ENCODE assay signal across 8 cellular contexts in the genomic region with DNA sequence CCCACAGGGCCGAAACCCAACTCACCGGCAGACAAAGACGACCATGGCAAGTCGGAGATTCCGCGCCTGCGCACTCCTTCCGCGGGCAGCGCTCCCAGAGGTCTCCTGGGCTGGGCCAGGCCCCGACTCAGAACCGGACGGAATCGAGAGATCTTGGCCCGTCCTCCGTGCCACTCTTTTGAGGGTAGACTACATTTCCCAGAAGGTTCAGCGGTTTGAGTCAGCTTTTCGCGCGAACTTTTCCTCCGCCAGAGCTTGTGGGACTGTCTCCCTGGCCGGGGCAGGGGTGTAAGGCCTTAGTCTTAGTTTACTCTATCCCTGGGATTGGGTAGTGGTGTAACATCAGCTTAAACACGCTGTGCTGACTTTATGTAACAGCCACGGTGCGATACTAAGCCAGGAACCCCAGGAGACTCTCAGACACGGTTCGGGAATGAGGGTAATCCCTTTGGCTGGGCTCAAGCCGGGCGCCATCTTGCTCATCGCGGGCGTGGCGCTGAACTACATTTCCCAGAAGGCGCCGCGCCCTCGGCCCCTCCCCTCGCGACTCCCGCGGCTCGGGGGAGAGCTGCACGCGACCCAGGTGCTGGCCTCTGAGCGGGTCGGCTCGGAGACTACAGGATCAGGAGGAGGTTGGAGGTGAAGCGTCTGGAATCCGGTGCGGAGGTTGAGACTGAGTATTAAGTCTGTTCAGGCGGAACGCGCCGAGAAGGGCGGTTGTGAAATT. TPM values are rescaled to one million over a fixed set of nuclear protein-coding genes. Genes with fewer than 3 reads are reported as not detected.
A peak's percentile ranks its signal among the peaks of the same experiment; 100 is the strongest.
DNase-seq lines count a peak whose midpoint lies in the region; ATAC-seq and TF ChIP-seq lines count a peak whose summit lies in the region.

Gene ZNF260, minus strand, starts transcription at position 78 of the 727 bp plus-strand sequence. CDS start 13,033 bp downstream, outside the sequence.

- peak; percentile 77 to 94 (median 90) for DNase-seq in CD8-positive, alpha-beta T cell
- DNase-seq in HPDE6-E6E7 (ENCODE audit: extremely low spot score) (peak; percentile 83), lung microvascular endothelial cell (ENCODE audit: low read depth in 2 of 2) (peak; percentile 98)
- DNase-seq in NK-92 treated with Interleukin-12 subunit alpha and Interleukin-12 subunit beta, amount 100 ng/mL, for 24 hours (lab: John Stamatoyannopoulos, UW), result peak; percentile 90
- peak; percentile 79 to 87 for DNase-seq in activated CD8-positive, alpha-beta memory T cell treated with anti-CD3 and anti-CD28 coated beads for 4 hours (ENCODE audit: low read depth in 2 of 2)
- DNase-seq in effector memory CD4-positive, alpha-beta T cell, result peak; percentile 82 to 91 (median 85)
- DNase-seq in stimulated activated CD4-positive, alpha-beta T cell treated with anti-CD3 and anti-CD28 coated beads, TNF-alpha, amount 100 ng/mL, for 4 hours (ENCODE audit: low read depth in 3 of 3), result peak; percentile 82 to 88 (median 87)

- peaks cover 17% of the 10 kb centered on the region for H3K9me3 Mint-ChIP-seq in CD8-positive, alpha-beta T cell

- intact Hi-C loops in CD8-positive, alpha-beta T cell (cut with DNase I, micrococcal nuclease), result loop anchor here (1.0 to 10.0 kb wide), 20 partner anchors 39 to 939 kb away; partner anchors contain the start of genes ZNF529 (in 2 of the 2), ZNF566 (in 2 of the 2), ZNF567 (in 2 of the 2) and ZNF568 (in 2 of the 2)

- H3K9me3 ChIP-seq in CD8-positive, alpha-beta T cell (ENCODE audit: low read length), result peaks cover 11% of the 10 kb centered on the region
- H3K9me3 ChIP-seq in effector memory CD4-positive, alpha-beta T cell (ENCODE audit: control insufficient read depth, low read length), result peaks cover 12% of the 10 kb centered on the region

- H3K4me1 ChIP-seq in CD8-positive, alpha-beta T cell (ENCODE audit: insufficient read depth, low read length), result peaks cover 21% of the 10 kb centered on the region
- peaks cover 7% of the 10 kb centered on the region for H3K4me1 ChIP-seq in effector memory CD4-positive, alpha-beta T cell (ENCODE audit: control insufficient read depth, insufficient read depth, low read length, poor library complexity, severe bottlenecking)

- peaks cover 28% of the 10 kb centered on the region for H3K4me1 Mint-ChIP-seq in CD8-positive, alpha-beta T cell (ENCODE audit: low read depth)

- peak; percentile 90 for ATAC-seq in CD8-positive, alpha-beta T cell
- ATAC-seq in GM19463 (IDR thresholded peaks at IDR 0.05; ENCODE audit: unreplicated experiment), result peak; percentile 82

- CTCF ChIA-PET in CD8-positive, alpha-beta T cell (lab: Charles Lee), result no interaction called here

- H3K27ac Mint-ChIP-seq in CD8-positive, alpha-beta T cell, result peak within 1 kb of the TSS; percentile 96

- no peak for TF ChIP-seq CTCF in CD8-positive, alpha-beta T cell (IDR thresholded peaks at IDR 0.05)

- peak within 1 kb of the TSS; percentile 99 for H3K4me3 Mint-ChIP-seq in CD8-positive, alpha-beta T cell

- H3K27me3 ChIP-seq in CD8-positive, alpha-beta T cell (ENCODE audit: insufficient read depth, low read length), result no peaks in the 10 kb centered on the region
- no peaks in the 10 kb centered on the region for H3K27me3 ChIP-seq in effector memory CD4-positive, alpha-beta T cell (replicated peaks; ENCODE audit: control insufficient read depth, insufficient read depth, low read length, poor library complexity, severe bottlenecking)

- H3K27me3 Mint-ChIP-seq in CD8-positive, alpha-beta T cell (ENCODE audit: low read depth), result no peaks in the 10 kb centered on the region

- peaks cover 51% of the 10 kb centered on the region for H3K36me3 Mint-ChIP-seq in CD8-positive, alpha-beta T cell

- H3K27ac ChIP-seq in CD8-positive, alpha-beta T cell (ENCODE audit: low read depth, low read length), result peak within 1 kb of the TSS; percentile 52
- peak within 1 kb of the TSS; percentile 92 for H3K27ac ChIP-seq in effector memory CD4-positive, alpha-beta T cell (ENCODE audit: insufficient read depth, low read length, poor library complexity, severe bottlenecking)

- H3K36me3 ChIP-seq in CD8-positive, alpha-beta T cell (ENCODE audit: insufficient read depth, low read length), result peaks cover 8% of the 10 kb centered on the region
- peaks cover 13% of the 10 kb centered on the region for H3K36me3 ChIP-seq in effector memory CD4-positive, alpha-beta T cell (ENCODE audit: control insufficient read depth, insufficient read depth, low read length)

- H3K4me3 ChIP-seq in CD8-positive, alpha-beta T cell (ENCODE audit: low read depth, low read length), result peak within 1 kb of the TSS; percentile 85
- H3K4me3 ChIP-seq in effector memory CD4-positive, alpha-beta T cell (ENCODE audit: insufficient read depth, low read depth, low read length, poor library complexity, severe bottlenecking), result peak within 1 kb of the TSS; percentile 79

- POLR2A ChIA-PET in CD8-positive, alpha-beta T cell (lab: Charles Lee), result interaction anchor here (0.6 to 2.3 kb wide), 12 partner anchors 16 to 1251 kb away, joined by 3 to 22 read pairs (median 3); partner anchors contain the start of genes ZNF382, ZNF529, ZNF566 and ZNF567

RNA-seq across cellular contexts. Expression of gene ZNF260, which starts in this region (rescaled TPM):
- total RNA-seq in CD8-positive, alpha-beta T cell, result 1 to 10 TPM; 2.8 to 4.6 TPM
- total RNA-seq in lung microvascular endothelial cell, result 10.0 and 10.9 TPM in 2 replicates

Comparison
In these comparisons a context has a peak if more than half of its experiments do, and no peak if none do; other contexts are left out.
1. Peak in every context shown above with its lines: DNase-seq, ATAC-seq, H3K4me3 ChIP-seq and H3K27ac ChIP-seq.